37 cellular contexts compared by ENCODE assay signal in genomic region chr14:100666851-100667250, GRCh38. TPM values are rescaled to one million over a fixed set of nuclear protein-coding genes. Genes with fewer than 3 reads are reported as not detected.
"Had no signal": no experiment of that assay in that cellular context is flagged by ENCODE, and none has a peak within 500 bp of the region (broad histone marks: within the 10 kb centered on the region; RNA-seq: fewer than 3 reads in every experiment).

No MANE protein-coding gene starts in this region.

- H3K4me3 ChIP-seq: body of pancreas, breast epithelium, cardiac muscle cell, colonic mucosa, esophagus squamous epithelium, gastroesophageal sphincter had no signal

- DNase-seq: activated B cell treated with CpG ODN at 0.5 μM for 24 hours; activated CD4-positive, alpha-beta T cell treated with anti-CD3 and anti-CD28 coated beads for 48 hours; activated CD4-positive, alpha-beta T cell treated with anti-CD3 and anti-CD28 coated beads, Interleukin-2, amount 50 U/mL, for 1 hour; activated CD4-positive, alpha-beta T cell treated with anti-CD3 and anti-CD28 coated beads, Interleukin-2, amount 50 U/mL, for 48 hours; activated CD8-positive, alpha-beta memory T cell treated with anti-CD3 and anti-CD28 coated beads for 24 hours; activated CD8-positive, alpha-beta T cell treated with anti-CD3 and anti-CD28 coated beads for 36 hours; activated effector memory CD4-positive, alpha-beta T cell treated with Interleukin-2 at 50 U/mL for 16 hours; activated gamma-delta T cell treated with Interleukin-2 at 50 U/mL for 16 hours; activated naive CD4-positive, alpha-beta T cell treated with anti-CD3 and anti-CD28 coated beads, Interleukin-2, amount 50 U/mL, for 16 hours; activated naive CD4-positive, alpha-beta T cell treated with Interleukin-2 at 50 U/mL for 16 hours; activated T-cell treated with anti-CD3 and anti-CD28 coated beads, Interleukin-2, amount 50 U/mL, for 4 hours; amygdala; aorta; body of pancreas; central memory CD4-positive, alpha-beta T cell; cerebellar nuclear complex; colonic mucosa; effector CD8-positive, alpha-beta T cell; esophagus squamous epithelium; foreskin melanocyte; T-helper 1 cell; T-helper 17 cell; T1000; WERI-Rb-1 had no signal

- H3K27ac ChIP-seq: body of pancreas, breast epithelium, cardiac muscle cell, colonic mucosa, epithelial cell of prostate, esophagus squamous epithelium, gastroesophageal sphincter, WERI-Rb-1 had no signal

- H3K4me1 ChIP-seq: breast epithelium had no signal

- H3K36me3 ChIP-seq: breast epithelium, cardiac muscle cell, colonic mucosa, esophagus squamous epithelium, gastroesophageal sphincter, WERI-Rb-1 had no signal

- H3K27me3 ChIP-seq: body of pancreas, colonic mucosa had no signal

- H3K9me3 ChIP-seq: body of pancreas, breast epithelium, colonic mucosa, esophagus squamous epithelium, gastroesophageal sphincter had no signal

- H3K27ac Mint-ChIP-seq: activated B cell treated with CpG ODN at 0.5 μM for 24 hours; activated CD8-positive, alpha-beta T cell treated with anti-CD3 and anti-CD28 coated beads for 36 hours; activated naive CD8-positive, alpha-beta T cell; activated T-helper 17 cell treated with anti-CD3 and anti-CD28 coated beads, Interleukin-2, amount 50 U/mL, for 72 hours; T-helper 17 cell; T-helper 2 cell treated with Interferon-gamma antibody and Interleukin-4, amounts not matched to agents 5 μg/mL and 100 μg/mL, for 36 hours had no signal

- H3K4me1 Mint-ChIP-seq: activated B cell treated with CpG ODN at 0.5 μM for 24 hours; activated T-helper 17 cell treated with anti-CD3 and anti-CD28 coated beads, Interleukin-2, amount 50 U/mL, for 72 hours; T-helper 17 cell had no signal

- H3K4me3 Mint-ChIP-seq: activated B cell treated with CpG ODN at 0.5 μM for 24 hours; activated CD8-positive, alpha-beta T cell treated with anti-CD3 and anti-CD28 coated beads for 36 hours; activated naive CD8-positive, alpha-beta T cell; activated T-cell treated with anti-CD3 and anti-CD28 coated beads, Interleukin-2, amount 50 U/mL, for 4 hours; activated T-helper 17 cell treated with anti-CD3 and anti-CD28 coated beads, Interleukin-2, amount 50 U/mL, for 72 hours; T-helper 17 cell; T-helper 2 cell treated with Interferon-gamma antibody and Interleukin-4, amounts not matched to agents 5 μg/mL and 100 μg/mL, for 36 hours had no signal

- H3K9me3 Mint-ChIP-seq: activated B cell treated with CpG ODN at 0.5 μM for 24 hours; activated CD8-positive, alpha-beta T cell treated with anti-CD3 and anti-CD28 coated beads for 36 hours; activated T-cell treated with anti-CD3 and anti-CD28 coated beads, Interleukin-2, amount 50 U/mL, for 4 hours; activated T-helper 17 cell treated with anti-CD3 and anti-CD28 coated beads, Interleukin-2, amount 50 U/mL, for 72 hours; T-helper 2 cell treated with Interferon-gamma antibody and Interleukin-4, amounts not matched to agents 5 μg/mL and 100 μg/mL, for 36 hours had no signal

- ATAC-seq: activated CD4-positive, CD25-positive, alpha-beta regulatory T cell treated with anti-CD3 and anti-CD28 coated beads, Interleukin-2, amount 50 U/mL, for 24 hours; activated CD8-positive, alpha-beta T cell treated with anti-CD3 and anti-CD28 coated beads for 36 hours; activated T-cell treated with anti-CD3 and anti-CD28 coated beads, Interleukin-2, amount 50 U/mL, for 4 hours; activated T-helper 17 cell treated with anti-CD3 and anti-CD28 coated beads, Interleukin-2, amount 50 U/mL, for 72 hours; body of pancreas; gastroesophageal sphincter; T-helper 17 cell had no signal

- H3K36me3 Mint-ChIP-seq: activated naive CD8-positive, alpha-beta T cell had no signal

RNA-seq across cellular contexts. Expression of gene DLK1, which starts 59.8 kb away (rescaled TPM):
- total RNA-seq: activated B cell treated with CpG ODN at 0.5 μM for 24 hours; activated CD8-positive, alpha-beta T cell treated with anti-CD3 and anti-CD28 coated beads for 36 hours; activated T-helper 17 cell treated with anti-CD3 and anti-CD28 coated beads, Interleukin-2, amount 50 U/mL, for 72 hours; aorta; dermis microvascular lymphatic vessel endothelial cell; endothelial cell of umbilical vein; esophagus squamous epithelium; fibroblast of lung; fibroblast of villous mesenchyme; gastroesophageal sphincter; glomerular endothelial cell had no signal
- polyA plus RNA-seq: endothelial cell of umbilical vein, fibroblast of lung had no signal
